Comparison of ENCODE assay signal across 16 cellular contexts in genomic region chrX:85836868-85837267, GRCh38.
DNase-seq lines count a peak whose midpoint lies in the region; FAIRE-seq and TF ChIP-seq lines count a peak whose summit lies in the region.
"Had no signal": no experiment of that assay in that cellular context is flagged by ENCODE, and none has a peak within 500 bp of the region (broad histone marks: within the 10 kb centered on the region; RNA-seq: fewer than 3 reads in every experiment).

No MANE protein-coding gene starts in this region.

- no peaks in the 10 kb centered on the region for H3K4me1 ChIP-seq in astrocyte (ENCODE audit: insufficient read depth, low read length)
- H3K4me1 ChIP-seq: BLaER1, HAP-1, Peyer's patch had no signal

- H3K9me3 ChIP-seq in astrocyte (ENCODE audit: insufficient read depth, low read depth, low read length) = no peaks in the 10 kb centered on the region
- H3K9me3 ChIP-seq: BLaER1, HAP-1, Peyer's patch had no signal

- no peaks in the 10 kb centered on the region for H3K4me1 Mint-ChIP-seq in astrocyte (ENCODE audit: low read depth, unreplicated experiment)

- H3K36me3 Mint-ChIP-seq in astrocyte (ENCODE audit: low read depth, unreplicated experiment) = no peaks in the 10 kb centered on the region
- H3K36me3 Mint-ChIP-seq: type B pancreatic cell had no signal

- H3K27ac Mint-ChIP-seq in astrocyte (ENCODE audit: unreplicated experiment) = no peak overlapping the region
- H3K27ac Mint-ChIP-seq: type B pancreatic cell had no signal

- no peak overlapping the region for H3K9ac ChIP-seq in astrocyte (ENCODE audit: low read length)
- H3K9ac ChIP-seq: BLaER1 had no signal

- TF ChIP-seq CTCF in AG10803 (conservative IDR thresholded peaks at IDR 0.05; ENCODE audit: low read length) = no peak
- no peak for TF ChIP-seq CTCF in astrocyte (IDR thresholded peaks at IDR 0.05; ENCODE audit: insufficient read depth, low read depth, low read length)

- FAIRE-seq in astrocyte (lab: Jason Lieb, UNC) (no peak), islet of Langerhans (lab: Jason Lieb, UNC) (peak; percentile 90)

- H3K4me3 ChIP-seq in AG10803 (ENCODE audit: low read length) = no peak overlapping the region
- no peak overlapping the region for H3K4me3 ChIP-seq in astrocyte (ENCODE audit: insufficient read depth, low read depth, low read length)
- H3K4me3 ChIP-seq: BLaER1, HAP-1, Peyer's patch had no signal

- no peaks in the 10 kb centered on the region for H4K20me1 ChIP-seq in astrocyte (ENCODE audit: insufficient read depth, low read length)
- H4K20me1 ChIP-seq: BLaER1 had no signal

- H3K4me3 Mint-ChIP-seq in astrocyte (ENCODE audit: unreplicated experiment) = no peak overlapping the region
- H3K4me3 Mint-ChIP-seq: type B pancreatic cell had no signal

- no peaks in the 10 kb centered on the region for H3K36me3 ChIP-seq in astrocyte (ENCODE audit: insufficient read depth, low read length)
- H3K36me3 ChIP-seq: BLaER1, HAP-1, Peyer's patch had no signal

- H3K4me2 ChIP-seq in astrocyte (ENCODE audit: low read length) = no peak overlapping the region
- H3K4me2 ChIP-seq: BLaER1 had no signal

- no peak overlapping the region for H3K27ac ChIP-seq in astrocyte (ENCODE audit: low read depth, low read length)
- H3K27ac ChIP-seq: BLaER1, Peyer's patch had no signal

- peaks cover 2% of the 10 kb centered on the region for H3K27me3 Mint-ChIP-seq in astrocyte (ENCODE audit: low read depth, unreplicated experiment)
- H3K27me3 Mint-ChIP-seq: type B pancreatic cell had no signal

- no peaks in the 10 kb centered on the region for H3K27me3 ChIP-seq in astrocyte (ENCODE audit: insufficient read depth, low read length)
- H3K27me3 ChIP-seq: Peyer's patch had no signal

- DNase-seq in AG10803 (ENCODE audit: low read depth) (peak; percentile 54), HT1080 (ENCODE audit: low read depth) (peak; percentile 38), astrocyte (ENCODE audit: low read depth) (peak; percentile 5), HUDEP-2 (lab: John Stamatoyannopoulos, UW; ENCODE audit: unreplicated experiment in 76 of 76) (no peak), germinal center (ENCODE audit: low spot score) (no peak)
- no peak for DNase-seq in activated CD4-positive, alpha-beta T cell treated with anti-CD3 and anti-CD28 coated beads for 48 hours
- DNase-seq in activated effector memory CD4-positive, alpha-beta T cell treated with Interleukin-2 at 50 U/mL for 16 hours = no peak
- DNase-seq: activated naive CD4-positive, alpha-beta T cell treated with Interleukin-2 at 50 U/mL for 16 hours; DMS153; kidney; NCI-H1105; Peyer's patch had no signal

- no peaks in the 10 kb centered on the region for H3K9me3 Mint-ChIP-seq in astrocyte (ENCODE audit: unreplicated experiment)
- H3K9me3 Mint-ChIP-seq: type B pancreatic cell had no signal

- H2AFZ ChIP-seq in astrocyte (ENCODE audit: low read depth, low read length) = no peak overlapping the region

- H3K79me2 ChIP-seq in astrocyte (ENCODE audit: insufficient read depth, low read length) = no peaks in the 10 kb centered on the region

Comparison
In these comparisons a context has a peak if more than half of its experiments do, and no peak if none do; other contexts are left out.
1. DNase-seq: peak in AG10803 (single experiment), HT1080 (single experiment) and astrocyte (single experiment); none in activated CD4-positive, alpha-beta T cell treated with anti-CD3 and anti-CD28 coated beads for 48 hours (single experiment), HUDEP-2 (0 of 76), germinal center (single experiment) and activated effector memory CD4-positive, alpha-beta T cell treated with Interleukin-2 at 50 U/mL for 16 hours (single experiment).